3 cellular contexts compared by ENCODE assay signal in the genomic region with DNA sequence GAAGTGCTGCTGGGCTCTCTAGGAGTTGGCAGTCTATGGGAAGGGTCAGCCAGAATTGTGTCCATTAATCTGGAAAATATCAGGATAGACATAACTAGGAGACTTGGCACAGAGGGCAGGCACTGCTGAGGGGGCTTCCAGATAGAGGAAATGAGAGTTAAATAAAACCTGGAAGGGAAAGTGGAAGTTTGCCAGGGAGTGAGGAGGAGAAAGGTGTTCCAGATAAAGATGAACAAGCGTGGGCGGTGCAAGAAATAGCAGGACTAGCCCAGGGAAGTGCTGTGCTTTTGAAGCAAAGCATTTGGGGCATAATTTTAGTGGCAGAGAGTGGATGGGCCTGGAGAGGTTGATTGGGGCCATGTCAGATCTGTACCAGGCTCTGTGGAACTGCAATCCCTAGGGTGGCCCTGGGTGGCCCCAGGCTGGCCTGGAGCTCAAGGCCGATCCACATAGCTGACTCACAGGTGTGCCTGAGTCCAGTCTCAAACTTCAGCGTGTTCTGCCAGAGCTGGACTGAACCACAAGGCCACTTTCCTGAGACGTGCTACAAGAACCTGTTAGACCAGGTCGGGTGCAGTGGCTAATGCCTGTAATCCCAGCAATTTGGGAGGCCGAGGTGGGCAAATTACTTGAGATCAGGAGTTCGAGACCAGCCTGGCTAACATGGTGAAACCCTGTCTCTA.
TF ChIP-seq lines count a peak whose summit lies in the region.

No MANE protein-coding gene starts in this region.

TF ChIP-seq in A549, 52 proteins besides CTCF, POLR2A, EP300 and RAD21:
- TF ChIP-seq ZC3H11A (IDR thresholded peaks at IDR 0.05) (no peak), NFE2L2 (conservative IDR thresholded peaks at IDR 0.05; ENCODE audit: low read length) (no peak), E2F6 (IDR thresholded peaks at IDR 0.05; ENCODE audit: borderline replicate concordance, low read depth) (no peak), ESRRA (IDR thresholded peaks at IDR 0.05; ENCODE audit: borderline replicate concordance, low read length) (no peak), ZFP36 (IDR thresholded peaks at IDR 0.05; ENCODE audit: borderline replicate concordance, partially characterized antibody) (no peak), MAZ (IDR thresholded peaks at IDR 0.05; ENCODE audit: borderline replicate concordance, low read depth, low read length) (no peak), ZSCAN20 (CRISPR knock-in tag; IDR thresholded peaks at IDR 0.05) (no peak), SMC3 (IDR thresholded peaks at IDR 0.05) (no peak), MYC (IDR thresholded peaks at IDR 0.05; ENCODE audit: borderline replicate concordance, low read length) (no peak), TP53 (CRISPR knock-in tag; IDR thresholded peaks at IDR 0.05) (no peak), EHF (CRISPR knock-in tag; IDR thresholded peaks at IDR 0.05) (no peak), POLR2AphosphoS2 (conservative IDR thresholded peaks at IDR 0.05; ENCODE audit: low read length) (no peak)
- TF ChIP-seq, protein P1, sequence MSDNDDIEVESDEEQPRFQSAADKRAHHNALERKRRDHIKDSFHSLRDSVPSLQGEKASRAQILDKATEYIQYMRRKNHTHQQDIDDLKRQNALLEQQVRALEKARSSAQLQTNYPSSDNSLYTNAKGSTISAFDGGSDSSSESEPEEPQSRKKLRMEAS (IDR thresholded peaks at IDR 0.05): no peak
- TF ChIP-seq, protein P2, sequence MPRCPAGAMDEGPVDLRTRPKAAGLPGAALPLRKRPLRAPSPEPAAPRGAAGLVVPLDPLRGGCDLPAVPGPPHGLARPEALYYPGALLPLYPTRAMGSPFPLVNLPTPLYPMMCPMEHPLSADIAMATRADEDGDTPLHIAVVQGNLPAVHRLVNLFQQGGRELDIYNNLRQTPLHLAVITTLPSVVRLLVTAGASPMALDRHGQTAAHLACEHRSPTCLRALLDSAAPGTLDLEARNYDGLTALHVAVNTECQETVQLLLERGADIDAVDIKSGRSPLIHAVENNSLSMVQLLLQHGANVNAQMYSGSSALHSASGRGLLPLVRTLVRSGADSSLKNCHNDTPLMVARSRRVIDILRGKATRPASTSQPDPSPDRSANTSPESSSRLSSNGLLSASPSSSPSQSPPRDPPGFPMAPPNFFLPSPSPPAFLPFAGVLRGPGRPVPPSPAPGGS (IDR thresholded peaks at IDR 0.05): no peak

TF ChIP-seq in HCT116, 20 proteins besides CTCF, POLR2A, EP300 and RAD21:
- TF ChIP-seq SRF (IDR thresholded peaks at IDR 0.05; ENCODE audit: low read depth) (no peak), JUND (IDR thresholded peaks at IDR 0.05) (peak; percentile 60), FOSL1 (IDR thresholded peaks at IDR 0.05; ENCODE audit: low read depth) (0 out of 2 replicates have a peak, but pooled peaks have one; percentile 7), EGR1 (IDR thresholded peaks at IDR 0.05; ENCODE audit: low read depth) (peak; percentile 73), YY1 (IDR thresholded peaks at IDR 0.05; ENCODE audit: extremely low read depth, insufficient replicate concordance, low read depth, low read length) (no peak), SP1 (IDR thresholded peaks at IDR 0.05; ENCODE audit: low read depth) (peak; percentile 59), CBX3 (IDR thresholded peaks at IDR 0.05; ENCODE audit: low read depth) (peak; percentile 74; the same call in 1 of the 2 replicates), POLR2AphosphoS5 (IDR thresholded peaks at IDR 0.05; ENCODE audit: low read depth, low read length) (no peak), EZH2phosphoT487 (IDR thresholded peaks at IDR 0.05; ENCODE audit: borderline replicate concordance) (no peak)
- TF ChIP-seq, protein P1 (IDR thresholded peaks at IDR 0.05): peak; percentile 50

TF ChIP-seq in K562, 482 proteins besides CTCF, POLR2A, EP300 and RAD21:
- TF ChIP-seq MAFG (tag; conservative IDR thresholded peaks at IDR 0.05) (no peak), ZNF12 (CRISPR knock-in tag; IDR thresholded peaks at IDR 0.05) (no peak), ZSCAN32 (CRISPR knock-in tag; IDR thresholded peaks at IDR 0.05) (no peak), ZNF766 (CRISPR knock-in tag; conservative IDR thresholded peaks at IDR 0.05) (no peak), NBN (IDR thresholded peaks at IDR 0.05; ENCODE audit: low read depth) (no peak), HMG20B (CRISPR knock-in tag; IDR thresholded peaks at IDR 0.05) (no peak), MYBL2 (IDR thresholded peaks at IDR 0.05; ENCODE audit: low read depth) (no peak), MYBL2 (CRISPR knock-in tag; IDR thresholded peaks at IDR 0.05; ENCODE audit: borderline replicate concordance) (no peak), RBM17 (IDR thresholded peaks at IDR 0.05; ENCODE audit: borderline replicate concordance, low read depth, low read length) (no peak), ZNF24 (IDR thresholded peaks at IDR 0.05) (no peak), RBM14 (IDR thresholded peaks at IDR 0.05; ENCODE audit: borderline replicate concordance, insufficient read depth, low read depth, low read length) (no peak), ATF7 (IDR thresholded peaks at IDR 0.05) (no peak), ZNF561 (CRISPR knock-in tag; conservative IDR thresholded peaks at IDR 0.05) (no peak), DPF2 (IDR thresholded peaks at IDR 0.05) (0 out of 2 replicates have a peak, but pooled peaks have one; percentile 29), PRDM10 (IDR thresholded peaks at IDR 0.05; ENCODE audit: partially characterized antibody) (peak; percentile 23), PHF21A (IDR thresholded peaks at IDR 0.05; ENCODE audit: borderline replicate concordance, low read depth) (no peak), ZNF431 (CRISPR knock-in tag; IDR thresholded peaks at IDR 0.05) (no peak), AFF1 (IDR thresholded peaks at IDR 0.05; ENCODE audit: low read depth in 1 of 2, partially characterized antibody in 2 of 2) (no peak), ZNF644 (tag; IDR thresholded peaks at IDR 0.05; ENCODE audit: low read depth) (no peak), LARP7 (IDR thresholded peaks at IDR 0.05) (no peak), JUN (IDR thresholded peaks at IDR 0.05; ENCODE audit: borderline replicate concordance, low read depth, low read length) (no peak), JUN (CRISPR knock-in tag; IDR thresholded peaks at IDR 0.05; ENCODE audit: borderline replicate concordance) (no peak), ASH1L (IDR thresholded peaks at IDR 0.05; ENCODE audit: borderline replicate concordance, low read depth, partially characterized antibody) (no peak), ZC3H11A (IDR thresholded peaks at IDR 0.05; ENCODE audit: low read depth, low read length) (no peak), ZNF696 (CRISPR knock-in tag; conservative IDR thresholded peaks at IDR 0.05) (no peak), KDM4B (IDR thresholded peaks at IDR 0.05; ENCODE audit: borderline replicate concordance in 2 of 2, low read depth in 1 of 2) (no peak), HMGN3 (IDR thresholded peaks at IDR 0.05; ENCODE audit: borderline replicate concordance, extremely low read depth, insufficient read length, low read depth, low read length) (no peak), CBFA2T3 (IDR thresholded peaks at IDR 0.05) (peak; percentile 60), ZC3H8 (IDR thresholded peaks at IDR 0.05) (no peak), SRSF7 (optimal IDR thresholded peaks at IDR 0.05; ENCODE audit: low read depth, low read length) (no peak), MLLT1 (IDR thresholded peaks at IDR 0.05) (no peak), EGR1 (conservative IDR thresholded peaks at IDR 0.05) (peak; percentile 91), SOX6 (IDR thresholded peaks at IDR 0.05) (no peak), RHOXF2B (CRISPR knock-in tag; conservative IDR thresholded peaks at IDR 0.05) (no peak), SP1 (CRISPR knock-in tag; IDR thresholded peaks at IDR 0.05) (no peak), TCF3 (CRISPR knock-in tag; IDR thresholded peaks at IDR 0.05) (no peak), ZEB2 (IDR thresholded peaks at IDR 0.05) (no peak), ZNF589 (CRISPR knock-in tag; IDR thresholded peaks at IDR 0.05; ENCODE audit: low read depth) (no peak), ZNF583 (CRISPR knock-in tag; IDR thresholded peaks at IDR 0.05) (no peak), NFIC (IDR thresholded peaks at IDR 0.05) (peak; percentile 71)
- TF ChIP-seq, protein P3, sequence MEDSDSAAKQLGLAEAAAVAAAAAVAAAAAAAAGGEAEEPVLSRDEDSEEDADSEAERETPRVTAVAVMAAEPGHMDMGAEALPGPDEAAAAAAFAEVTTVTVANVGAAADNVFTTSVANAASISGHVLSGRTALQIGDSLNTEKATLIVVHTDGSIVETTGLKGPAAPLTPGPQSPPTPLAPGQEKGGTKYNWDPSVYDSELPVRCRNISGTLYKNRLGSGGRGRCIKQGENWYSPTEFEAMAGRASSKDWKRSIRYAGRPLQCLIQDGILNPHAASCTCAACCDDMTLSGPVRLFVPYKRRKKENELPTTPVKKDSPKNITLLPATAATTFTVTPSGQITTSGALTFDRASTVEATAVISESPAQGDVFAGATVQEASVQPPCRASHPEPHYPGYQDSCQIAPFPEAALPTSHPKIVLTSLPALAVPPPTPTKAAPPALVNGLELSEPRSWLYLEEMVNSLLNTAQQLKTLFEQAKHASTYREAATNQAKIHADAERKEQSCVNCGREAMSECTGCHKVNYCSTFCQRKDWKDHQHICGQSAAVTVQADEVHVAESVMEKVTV (CRISPR knock-in tag; IDR thresholded peaks at IDR 0.05): no peak
